18 cellular contexts compared by ENCODE assay signal in genomic region chr11:78037825-78038620, GRCh38. TPM values are rescaled to one million over a fixed set of nuclear protein-coding genes. Genes with fewer than 3 reads are reported as not detected.
DNase-seq lines count a peak whose midpoint lies in the region; ATAC-seq, FAIRE-seq and TF ChIP-seq lines count a peak whose summit lies in the region.
"Had no signal": no experiment of that assay in that cellular context is flagged by ENCODE, and none has a peak within 500 bp of the region (broad histone marks: within the 10 kb centered on the region; RNA-seq: fewer than 3 reads in every experiment).

No MANE protein-coding gene starts in this region.

- 24% methylated on average over 9 of the region's 9 CpGs for WGBS in HepG2 (ENCODE audit: low lambda C conversion rate)
- WGBS in transverse colon (ENCODE audit: low coverage in 1 of 2), 2 donors, result 82 to 84% methylated on average over 5 to 9 of the region's 9 CpGs

- no peak for FAIRE-seq in HepG2 (lab: Jason Lieb, UNC)
- FAIRE-seq: D721Med had no signal

- peak overlapping the region in 1 of 2 donors; percentile 71 for H3K27ac Mint-ChIP-seq in natural killer cell treated with Interleukin-12 subunit alpha and Interleukin-12 subunit beta and Interleukin-15 and Interleukin-18, amount 100 ng/mL, for 72 hours
- no peak overlapping the region for H3K27ac Mint-ChIP-seq in natural killer cell
- peak overlapping the region; percentile 67 for H3K27ac Mint-ChIP-seq in neural progenitor cell
- H3K27ac Mint-ChIP-seq: CD8-positive, alpha-beta T cell; H9 had no signal

- CTCF ChIA-PET in HepG2 (lab: Yijun Ruan, JAX; ENCODE audit: low intra/inter-chr PET ratio, low total read pairs), result no interaction called here

- no peaks in the 10 kb centered on the region for H4K20me1 ChIP-seq in HepG2 (ENCODE audit: insufficient read depth, low read length)
- H4K20me1 ChIP-seq in neural progenitor cell (ENCODE audit: low read depth), result no peaks in the 10 kb centered on the region
- H4K20me1 ChIP-seq: BLaER1 had no signal

- no peak overlapping the region for H2AFZ ChIP-seq in HepG2 (ENCODE audit: low read length)
- H2AFZ ChIP-seq in neural progenitor cell (replicated peaks), result no peak overlapping the region

- ATAC-seq in natural killer cell treated with Interleukin-12 subunit alpha and Interleukin-12 subunit beta and Interleukin-15 and Interleukin-18, amount 100 ng/mL, for 72 hours, result no peak
- no peak for ATAC-seq in natural killer cell
- peak; percentile 23 for ATAC-seq in HepG2
- ATAC-seq in mucosa of descending colon, result no peak
- ATAC-seq in HG03039 (IDR thresholded peaks at IDR 0.05; ENCODE audit: unreplicated experiment), result no peak
- ATAC-seq: CD8-positive, alpha-beta T cell had no signal

- H3K36me3 Mint-ChIP-seq in natural killer cell treated with Interleukin-12 subunit alpha and Interleukin-12 subunit beta and Interleukin-15 and Interleukin-18, amount 100 ng/mL, for 72 hours, result no peaks in the 10 kb centered on the region
- no peaks in the 10 kb centered on the region for H3K36me3 Mint-ChIP-seq in natural killer cell
- peaks cover 2% of the 10 kb centered on the region for H3K36me3 Mint-ChIP-seq in neural progenitor cell
- H3K36me3 Mint-ChIP-seq: CD8-positive, alpha-beta T cell had no signal

- in situ Hi-C loops in HepG2 (cut with HindIII; ENCODE audit: extremely low pct_ligation_motif_present, low pct_unique_long_range_greater_than_20kb), result no loop called here
- in situ Hi-C loops in transverse colon (cut with MboI; ENCODE audit: low pct_ligation_motif_present in 1 of 4, low pct_unique_long_range_greater_than_20kb in 1 of 4, low sequenced_read_pairs in 3 of 4), result no loop called here

- no peak for TF ChIP-seq RAD21 in HepG2 (CRISPR knock-in tag; IDR thresholded peaks at IDR 0.05)

- intact Hi-C loops in natural killer cell (cut with micrococcal nuclease) (no loop called here), HepG2 (cut with micrococcal nuclease; ENCODE audit: unreplicated experiment) (no loop called here), transverse colon (cut with DNase I; ENCODE audit: low total_unique reads) (no loop called here), mucosa of descending colon (cut with DNase I, micrococcal nuclease) (no loop called here)

- H3K27me3 Mint-ChIP-seq in natural killer cell treated with Interleukin-12 subunit alpha and Interleukin-12 subunit beta and Interleukin-15 and Interleukin-18, amount 100 ng/mL, for 72 hours, result no peaks in the 10 kb centered on the region
- H3K27me3 Mint-ChIP-seq in natural killer cell (ENCODE audit: low read depth in 2 of 2) (no peaks in the 10 kb centered on the region), neural progenitor cell (ENCODE audit: insufficient read depth, low read depth) (peaks cover 2% of the 10 kb centered on the region)

- H3K9ac ChIP-seq in HepG2 (ENCODE audit: insufficient read depth, low read depth, low read length) (peak overlapping the region; percentile 42), neural progenitor cell (no peak overlapping the region)
- H3K9ac ChIP-seq: BLaER1 had no signal

- H3K4me3 ChIP-seq in HepG2 (replicated peaks in 1 of 3; ENCODE audit: insufficient read depth in 1 of 3, low read depth in 2 of 3, low read length in 3 of 3) (peak overlapping the region in 1 of 3 experiments; percentile 31; a peak in 1 of 6 replicates), neural progenitor cell (no peak overlapping the region), transverse colon (no peak overlapping the region), mucosa of descending colon (no peak overlapping the region)
- H3K4me3 ChIP-seq: BLaER1 had no signal

- H3K36me3 ChIP-seq in HepG2 (replicated peaks in 1 of 2; ENCODE audit: control insufficient read depth in 1 of 2, insufficient read depth in 2 of 2, low read length in 2 of 2) (no peaks in the 10 kb centered on the region), neural progenitor cell (no peaks in the 10 kb centered on the region), transverse colon (no peaks in the 10 kb centered on the region), mucosa of descending colon (ENCODE audit: low read depth) (no peaks in the 10 kb centered on the region)
- H3K36me3 ChIP-seq: BLaER1 had no signal

- no peaks in the 10 kb centered on the region for H3K9me3 Mint-ChIP-seq in natural killer cell treated with Interleukin-12 subunit alpha and Interleukin-12 subunit beta and Interleukin-15 and Interleukin-18, amount 100 ng/mL, for 72 hours
- H3K9me3 Mint-ChIP-seq in natural killer cell, result no peaks in the 10 kb centered on the region
- no peaks in the 10 kb centered on the region for H3K9me3 Mint-ChIP-seq in neural progenitor cell
- H3K9me3 Mint-ChIP-seq: CD8-positive, alpha-beta T cell; H9 had no signal

- H3K27ac ChIP-seq in HepG2 (ENCODE audit: extremely low read length, insufficient read depth, low read length) (peak overlapping the region; percentile 73), neural progenitor cell (no peak overlapping the region), transverse colon (peak overlapping the region; percentile 67 to 78 (median 76))
- H3K27ac ChIP-seq: BLaER1 had no signal

- TF ChIP-seq EP300 in HepG2 (IDR thresholded peaks at IDR 0.05; ENCODE audit: low read depth in 2 of 2, low read length in 2 of 2) (no peak), HepG2 (CRISPR knock-in tag; IDR thresholded peaks at IDR 0.05; ENCODE audit: borderline replicate concordance) (no peak), transverse colon (IDR thresholded peaks at IDR 0.05; ENCODE audit: low read depth) (no peak)

- H3K27me3 ChIP-seq in HepG2 (ENCODE audit: control insufficient read depth in 1 of 2, insufficient read depth in 2 of 2, low read length in 2 of 2) (no peaks in the 10 kb centered on the region), neural progenitor cell (no peaks in the 10 kb centered on the region), transverse colon (no peaks in the 10 kb centered on the region)
- H3K27me3 ChIP-seq: BLaER1 had no signal

- BruUV-seq in HepG2 (replicated peaks; lab: Mats Ljungman, UMichigan), result no TSS peak

- no peak for DNase-seq in natural killer cell treated with Interleukin-12 subunit alpha and Interleukin-12 subunit beta and Interleukin-15 and Interleukin-18, amount 100 ng/mL, for 72 hours (ENCODE audit: low spot score)
- DNase-seq in natural killer cell, result no peak
- DNase-seq in HepG2 (ENCODE audit: low spot score), result no peak
- no peak for DNase-seq in neural progenitor cell (ENCODE audit: low spot score)
- DNase-seq in transverse colon, result no peak
- DNase-seq in NCI-H187 (lab: John Stamatoyannopoulos, UW), result no peak
- DNase-seq in mucosa of descending colon, result no peak
- DNase-seq: CD8-positive, alpha-beta T cell; H9; NCI-H1436; NCI-H2081; NCI-H510A; NCI-H774 had no signal

- no peak for TF ChIP-seq CTCF in natural killer cell (IDR thresholded peaks at IDR 0.05)
- TF ChIP-seq CTCF in HepG2 (CRISPR knock-in tag; IDR thresholded peaks at IDR 0.05), result no peak
- no peak for TF ChIP-seq CTCF in neural progenitor cell (IDR thresholded peaks at IDR 0.05)
- TF ChIP-seq CTCF in transverse colon (IDR thresholded peaks at IDR 0.05), result no peak
- TF ChIP-seq CTCF in mucosa of descending colon (IDR thresholded peaks at IDR 0.05), result no peak

- peaks cover 74% of the 10 kb centered on the region for H3K4me1 ChIP-seq in HepG2 (ENCODE audit: insufficient read depth, low read length)
- H3K4me1 ChIP-seq in neural progenitor cell, result peaks cover 4% of the 10 kb centered on the region
- H3K4me1 ChIP-seq in transverse colon, result peaks cover 20 to 37% (median 35%) of the 10 kb centered on the region in 4 donors
- H3K4me1 ChIP-seq in mucosa of descending colon (ENCODE audit: low read depth), result peaks cover 43% of the 10 kb centered on the region

- H3K9me3 ChIP-seq in HepG2 (ENCODE audit: low read length), result no peaks in the 10 kb centered on the region
- H3K9me3 ChIP-seq in neural progenitor cell (ENCODE audit: low read depth), result no peaks in the 10 kb centered on the region
- H3K9me3 ChIP-seq in transverse colon, result no peaks in the 10 kb centered on the region
- H3K9me3 ChIP-seq in mucosa of descending colon, result no peaks in the 10 kb centered on the region
- H3K9me3 ChIP-seq: BLaER1 had no signal

- H3K4me1 Mint-ChIP-seq in natural killer cell treated with Interleukin-12 subunit alpha and Interleukin-12 subunit beta and Interleukin-15 and Interleukin-18, amount 100 ng/mL, for 72 hours (ENCODE audit: low read depth in 2 of 2), result peaks cover 11 to 15% of the 10 kb centered on the region in 2 donors
- H3K4me1 Mint-ChIP-seq in natural killer cell (peaks cover 10 to 12% of the 10 kb centered on the region in 2 donors), neural progenitor cell (peaks cover 6% of the 10 kb centered on the region)

- peak overlapping the region; percentile 41 for H3K4me3 Mint-ChIP-seq in natural killer cell treated with Interleukin-12 subunit alpha and Interleukin-12 subunit beta and Interleukin-15 and Interleukin-18, amount 100 ng/mL, for 72 hours
- H3K4me3 Mint-ChIP-seq in natural killer cell (no peak overlapping the region), neural progenitor cell (no peak overlapping the region)
- H3K4me3 Mint-ChIP-seq: CD8-positive, alpha-beta T cell; H9 had no signal

- H3K79me2 ChIP-seq in HepG2 (ENCODE audit: insufficient read depth, low read length) (no peaks in the 10 kb centered on the region), neural progenitor cell (ENCODE audit: low read depth) (no peaks in the 10 kb centered on the region)

- peak overlapping the region; percentile 64 for H3K4me2 ChIP-seq in HepG2 (ENCODE audit: low read depth, low read length)
- no peak overlapping the region for H3K4me2 ChIP-seq in neural progenitor cell
- H3K4me2 ChIP-seq: BLaER1 had no signal

- H3F3A ChIP-seq in neural progenitor cell (ENCODE audit: low read depth), result no peaks in the 10 kb centered on the region

- TF ChIP-seq POLR2A in HepG2 (IDR thresholded peaks at IDR 0.05; ENCODE audit: insufficient read depth in 1 of 2, low read depth in 2 of 2, low read length in 2 of 2), result no peak
- no peak for TF ChIP-seq POLR2A in transverse colon (IDR thresholded peaks at IDR 0.05)

- POLR2A ChIA-PET in HepG2 (lab: Yijun Ruan, JAX), result no interaction called here

RNA-seq across cellular contexts. Expression of gene KCTD14, which starts 14.9 kb away (rescaled TPM):
- under 1 TPM; 0.29 to 0.45 TPM for total RNA-seq in natural killer cell treated with Interleukin-12 subunit alpha and Interleukin-12 subunit beta and Interleukin-15 and Interleukin-18, amount 100 ng/mL, for 72 hours
- total RNA-seq in natural killer cell, result under 1 TPM in 2 of 3 donors, not detected in 1; 0.28 to 0.32 TPM
- 10.3 and 15.3 TPM in 2 replicates for total RNA-seq in HepG2 (2016; rRNA removed; fragmentation: Illumina TruSeq; extraction: Trizol)
- total RNA-seq in HepG2 (2016; cell fraction: cytosol; rRNA removed; fragmentation: Illumina TruSeq; extraction: Trizol; ENCODE audit: low read depth), result 2.4 and 3.4 TPM in 2 replicates
- 9.9 and 15.5 TPM in 2 replicates for total RNA-seq in HepG2 (2016; cell fraction: insoluble cytoplasmic fraction; rRNA removed; fragmentation: Illumina TruSeq; extraction: Trizol)
- 5.3 TPM in 2 replicates for total RNA-seq in HepG2 (2016; cell fraction: membrane; rRNA removed; fragmentation: Illumina TruSeq; extraction: Trizol)
- 4.4 and 4.9 TPM in 2 replicates for total RNA-seq in HepG2 (2016; cell fraction: nucleus; rRNA removed; fragmentation: Illumina TruSeq; extraction: Trizol)
- polyA plus RNA-seq in HepG2 (2011; rRNA removed), result 12.6 and 15.6 TPM in 2 replicates
- 13.0 and 14.4 TPM in 2 replicates for polyA plus RNA-seq in HepG2 (2011; cell fraction: cytosol; rRNA removed)
- 3.1 and 4.4 TPM in 2 replicates for polyA plus RNA-seq in HepG2 (2011; cell fraction: nucleus; rRNA removed)
- polyA plus RNA-seq in HepG2 (2012), result 11.1 and 12.1 TPM in 2 replicates
- polyA plus RNA-seq in HepG2 (2016; cell fraction: cytosol; fragmentation: Illumina TruSeq; extraction: Trizol; ENCODE audit: low read depth), result 2.7 and 2.8 TPM in 2 replicates
- polyA plus RNA-seq in HepG2 (2016; cell fraction: insoluble cytoplasmic fraction; fragmentation: Illumina TruSeq; extraction: Trizol; ENCODE audit: low read depth), result 25.7 and 26.4 TPM in 2 replicates
- 5.3 and 5.6 TPM in 2 replicates for polyA plus RNA-seq in HepG2 (2016; cell fraction: membrane; fragmentation: Illumina TruSeq; extraction: Trizol; ENCODE audit: low read depth)
- 6.9 and 9.0 TPM in 2 replicates for polyA plus RNA-seq in HepG2 (2016; cell fraction: nucleus; fragmentation: Illumina TruSeq; extraction: Trizol; ENCODE audit: insufficient read depth, low read depth)
- 0.12 and 17.7 TPM in 2 replicates for polyA minus RNA-seq in HepG2 (2011; rRNA and poly(A)+ RNA removed; ENCODE audit: low replicate concordance)
- 7.1 and 7.4 TPM in 2 replicates for polyA minus RNA-seq in HepG2 (2011; cell fraction: cytosol; rRNA and poly(A)+ RNA removed)
- 2.3 and 5.1 TPM in 2 replicates for polyA minus RNA-seq in HepG2 (2011; cell fraction: nucleus; rRNA and poly(A)+ RNA removed)
- 4.3 and 5.3 TPM in 2 replicates for total RNA-seq in neural progenitor cell (ENCODE audit: low replicate concordance)
- total RNA-seq in transverse colon, result 1 to 10 TPM; 1.2 to 8.6 (median 5.1) TPM
- 10 to 100 TPM in 1 of 3 donors, 1 to 10 TPM in 2; 4.3 to 13.2 (median 9.9) TPM for total RNA-seq in mucosa of descending colon

RNA-seq across cellular contexts. Expression of gene THRSP, which starts 25.6 kb away (rescaled TPM):
- not detected for total RNA-seq in natural killer cell treated with Interleukin-12 subunit alpha and Interleukin-12 subunit beta and Interleukin-15 and Interleukin-18, amount 100 ng/mL, for 72 hours
- total RNA-seq in natural killer cell (not detected), HepG2 (2016; rRNA removed; fragmentation: Illumina TruSeq; extraction: Trizol) (0.13 TPM in 1 of 2 replicates, not detected in the other), neural progenitor cell (ENCODE audit: low replicate concordance) (not detected in 2 replicates), transverse colon (not detected), mucosa of descending colon (under 1 TPM in 2 of 3 donors, not detected in 1; 0.41 to 0.51 TPM)
- not detected in 2 replicates for total RNA-seq in HepG2 (2016; cell fraction: cytosol; rRNA removed; fragmentation: Illumina TruSeq; extraction: Trizol; ENCODE audit: low read depth)
- not detected in 2 replicates for total RNA-seq in HepG2 (2016; cell fraction: insoluble cytoplasmic fraction; rRNA removed; fragmentation: Illumina TruSeq; extraction: Trizol)
- total RNA-seq in HepG2 (2016; cell fraction: membrane; rRNA removed; fragmentation: Illumina TruSeq; extraction: Trizol), result not detected in 2 replicates
- total RNA-seq in HepG2 (2016; cell fraction: nucleus; rRNA removed; fragmentation: Illumina TruSeq; extraction: Trizol), result 0.34 TPM in 1 of 2 replicates, not detected in the other
- polyA plus RNA-seq in HepG2 (2011; rRNA removed), result 0.48 and 0.58 TPM in 2 replicates
- polyA plus RNA-seq in HepG2 (2011; cell fraction: cytosol; rRNA removed), result 0.35 and 0.43 TPM in 2 replicates
- polyA plus RNA-seq in HepG2 (2011; cell fraction: nucleus; rRNA removed), result 0.61 and 0.71 TPM in 2 replicates
- 0.13 and 0.20 TPM in 2 replicates for polyA plus RNA-seq in HepG2 (2012)
- not detected in 2 replicates for polyA plus RNA-seq in HepG2 (2016; cell fraction: cytosol; fragmentation: Illumina TruSeq; extraction: Trizol; ENCODE audit: low read depth)
- polyA plus RNA-seq in HepG2 (2016; cell fraction: insoluble cytoplasmic fraction; fragmentation: Illumina TruSeq; extraction: Trizol; ENCODE audit: low read depth), result not detected in 2 replicates
- polyA plus RNA-seq in HepG2 (2016; cell fraction: membrane; fragmentation: Illumina TruSeq; extraction: Trizol; ENCODE audit: low read depth), result not detected in 2 replicates
- polyA plus RNA-seq in HepG2 (2016; cell fraction: nucleus; fragmentation: Illumina TruSeq; extraction: Trizol; ENCODE audit: insufficient read depth, low read depth), result 0.41 TPM in 1 of 2 replicates, not detected in the other
- 0.86 TPM in 1 of 2 replicates, not detected in the other for polyA minus RNA-seq in HepG2 (2011; rRNA and poly(A)+ RNA removed; ENCODE audit: low replicate concordance)
- polyA minus RNA-seq in HepG2 (2011; cell fraction: cytosol; rRNA and poly(A)+ RNA removed), result not detected in 2 replicates
- polyA minus RNA-seq in HepG2 (2011; cell fraction: nucleus; rRNA and poly(A)+ RNA removed), result 0.64 TPM in 1 of 2 replicates, not detected in the other
- total RNA-seq: A172; CD8-positive, alpha-beta T cell; H9; HT-29 had no signal

RNA-seq across cellular contexts. Expression of gene NDUFC2, which starts 41.6 kb away (rescaled TPM):
- 100 to 1,000 TPM; 174 to 187 TPM for total RNA-seq in natural killer cell treated with Interleukin-12 subunit alpha and Interleukin-12 subunit beta and Interleukin-15 and Interleukin-18, amount 100 ng/mL, for 72 hours
- 10 to 100 TPM; 51.8 to 75.4 (median 60.2) TPM for total RNA-seq in natural killer cell
- total RNA-seq in HepG2 (2016; rRNA removed; fragmentation: Illumina TruSeq; extraction: Trizol), result 312 and 363 TPM in 2 replicates
- 93.1 and 138 TPM in 2 replicates for total RNA-seq in HepG2 (2016; cell fraction: cytosol; rRNA removed; fragmentation: Illumina TruSeq; extraction: Trizol; ENCODE audit: low read depth)
- total RNA-seq in HepG2 (2016; cell fraction: insoluble cytoplasmic fraction; rRNA removed; fragmentation: Illumina TruSeq; extraction: Trizol), result 330 and 377 TPM in 2 replicates
- 90.9 and 140 TPM in 2 replicates for total RNA-seq in HepG2 (2016; cell fraction: membrane; rRNA removed; fragmentation: Illumina TruSeq; extraction: Trizol)
- 278 and 315 TPM in 2 replicates for total RNA-seq in HepG2 (2016; cell fraction: nucleus; rRNA removed; fragmentation: Illumina TruSeq; extraction: Trizol)
- 220 and 256 TPM in 2 replicates for polyA plus RNA-seq in HepG2 (2011; rRNA removed)
- 307 and 524 TPM in 2 replicates for polyA plus RNA-seq in HepG2 (2011; cell fraction: cytosol; rRNA removed)
- polyA plus RNA-seq in HepG2 (2011; cell fraction: nucleus; rRNA removed), result 91.7 and 102 TPM in 2 replicates
- polyA plus RNA-seq in HepG2 (2012), result 411 and 581 TPM in 2 replicates
- 163 and 221 TPM in 2 replicates for polyA plus RNA-seq in HepG2 (2016; cell fraction: cytosol; fragmentation: Illumina TruSeq; extraction: Trizol; ENCODE audit: low read depth)
- polyA plus RNA-seq in HepG2 (2016; cell fraction: insoluble cytoplasmic fraction; fragmentation: Illumina TruSeq; extraction: Trizol; ENCODE audit: low read depth), result 491 and 517 TPM in 2 replicates
- 170 and 204 TPM in 2 replicates for polyA plus RNA-seq in HepG2 (2016; cell fraction: membrane; fragmentation: Illumina TruSeq; extraction: Trizol; ENCODE audit: low read depth)
- 572 and 587 TPM in 2 replicates for polyA plus RNA-seq in HepG2 (2016; cell fraction: nucleus; fragmentation: Illumina TruSeq; extraction: Trizol; ENCODE audit: insufficient read depth, low read depth)
- polyA minus RNA-seq in HepG2 (2011; rRNA and poly(A)+ RNA removed; ENCODE audit: low replicate concordance), result 103 and 165 TPM in 2 replicates
- 108 and 131 TPM in 2 replicates for polyA minus RNA-seq in HepG2 (2011; cell fraction: cytosol; rRNA and poly(A)+ RNA removed)
- polyA minus RNA-seq in HepG2 (2011; cell fraction: nucleus; rRNA and poly(A)+ RNA removed), result 63.0 and 77.8 TPM in 2 replicates
- 36.7 and 89.5 TPM in 2 replicates for total RNA-seq in neural progenitor cell (ENCODE audit: low replicate concordance)
- total RNA-seq in transverse colon, result 100 to 1,000 TPM in 2 of 4 donors, 10 to 100 TPM in 1, 1 to 10 TPM in 1; 6.0 to 123 (median 68.4) TPM
- 100 to 1,000 TPM; 168 to 208 (median 183) TPM for total RNA-seq in mucosa of descending colon

RNA-seq across cellular contexts. Expression of gene INTS4, which starts 43.6 kb away (rescaled TPM):
- 10 to 100 TPM; 67.2 to 85.1 TPM for total RNA-seq in natural killer cell treated with Interleukin-12 subunit alpha and Interleukin-12 subunit beta and Interleukin-15 and Interleukin-18, amount 100 ng/mL, for 72 hours
- total RNA-seq in natural killer cell, result 10 to 100 TPM; 65.2 to 97.8 (median 67.5) TPM
- total RNA-seq in HepG2 (2016; rRNA removed; fragmentation: Illumina TruSeq; extraction: Trizol), result 29.6 and 37.3 TPM in 2 replicates
- total RNA-seq in HepG2 (2016; cell fraction: cytosol; rRNA removed; fragmentation: Illumina TruSeq; extraction: Trizol; ENCODE audit: low read depth), result 12.4 and 14.5 TPM in 2 replicates
- 28.8 and 36.9 TPM in 2 replicates for total RNA-seq in HepG2 (2016; cell fraction: insoluble cytoplasmic fraction; rRNA removed; fragmentation: Illumina TruSeq; extraction: Trizol)
- total RNA-seq in HepG2 (2016; cell fraction: membrane; rRNA removed; fragmentation: Illumina TruSeq; extraction: Trizol), result 13.1 and 13.5 TPM in 2 replicates
- total RNA-seq in HepG2 (2016; cell fraction: nucleus; rRNA removed; fragmentation: Illumina TruSeq; extraction: Trizol), result 65.1 and 74.2 TPM in 2 replicates
- polyA plus RNA-seq in HepG2 (2011; rRNA removed), result 44.8 and 59.2 TPM in 2 replicates
- 16.4 and 18.0 TPM in 2 replicates for polyA plus RNA-seq in HepG2 (2011; cell fraction: cytosol; rRNA removed)
- polyA plus RNA-seq in HepG2 (2011; cell fraction: nucleus; rRNA removed), result 207 and 223 TPM in 2 replicates
- 30.9 and 34.6 TPM in 2 replicates for polyA plus RNA-seq in HepG2 (2012)
- polyA plus RNA-seq in HepG2 (2016; cell fraction: cytosol; fragmentation: Illumina TruSeq; extraction: Trizol; ENCODE audit: low read depth), result 3.4 and 4.4 TPM in 2 replicates
- 22.6 and 23.3 TPM in 2 replicates for polyA plus RNA-seq in HepG2 (2016; cell fraction: insoluble cytoplasmic fraction; fragmentation: Illumina TruSeq; extraction: Trizol; ENCODE audit: low read depth)
- 6.8 and 9.1 TPM in 2 replicates for polyA plus RNA-seq in HepG2 (2016; cell fraction: membrane; fragmentation: Illumina TruSeq; extraction: Trizol; ENCODE audit: low read depth)
- polyA plus RNA-seq in HepG2 (2016; cell fraction: nucleus; fragmentation: Illumina TruSeq; extraction: Trizol; ENCODE audit: insufficient read depth, low read depth), result 89.0 and 91.6 TPM in 2 replicates
- 45.8 and 61.7 TPM in 2 replicates for polyA minus RNA-seq in HepG2 (2011; rRNA and poly(A)+ RNA removed; ENCODE audit: low replicate concordance)
- polyA minus RNA-seq in HepG2 (2011; cell fraction: cytosol; rRNA and poly(A)+ RNA removed), result 11.3 and 15.3 TPM in 2 replicates
- 176 and 212 TPM in 2 replicates for polyA minus RNA-seq in HepG2 (2011; cell fraction: nucleus; rRNA and poly(A)+ RNA removed)
- 48.0 and 61.5 TPM in 2 replicates for total RNA-seq in neural progenitor cell (ENCODE audit: low replicate concordance)
- total RNA-seq in transverse colon, result 10 to 100 TPM in 3 of 4 donors, 1 to 10 TPM in 1; 3.8 to 45.9 (median 31.5) TPM
- 10 to 100 TPM; 22.8 to 31.7 (median 28.3) TPM for total RNA-seq in mucosa of descending colon
